20 cellular contexts compared by ENCODE assay signal in the genomic region with DNA sequence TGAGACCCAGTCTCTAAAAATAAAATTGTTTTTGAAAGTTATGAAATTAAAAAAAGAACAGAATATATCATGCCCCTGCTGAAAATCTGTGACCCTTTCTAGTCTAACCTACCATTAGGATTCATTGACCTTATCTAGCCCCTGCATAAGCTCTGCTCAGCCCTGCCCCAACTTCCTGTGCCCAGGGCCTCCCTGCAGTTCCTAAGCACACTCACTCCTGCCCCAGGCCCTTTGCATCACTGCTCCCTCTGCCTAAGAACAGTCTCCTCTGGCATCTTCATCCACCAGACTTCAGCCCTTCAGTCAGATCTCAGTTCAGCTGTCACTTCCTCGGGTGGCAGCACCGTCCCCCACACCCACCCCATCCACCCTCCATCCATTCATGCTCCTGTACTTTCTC.
"Had no signal": no experiment of that assay in that cellular context is flagged by ENCODE, and none has a peak within 500 bp of the region (broad histone marks: within the 10 kb centered on the region; RNA-seq: fewer than 3 reads in every experiment).

No MANE protein-coding gene starts in this region.

- H3K9me3 Mint-ChIP-seq: activated CD4-positive, alpha-beta memory T cell treated with anti-CD3 and anti-CD28 coated beads, Interleukin-2, amount 10 ng/mL, durations not matched to agents 7 days and 5 days; activated CD4-positive, alpha-beta T cell treated with anti-CD3 and anti-CD28 coated beads, Interleukin-2, amount 10 ng/mL, durations not matched to agents 7 days and 5 days; activated naive CD4-positive, alpha-beta T cell treated with anti-CD3 and anti-CD28 coated beads, Interleukin-2, amount 50 U/mL, for 24 hours; activated naive CD8-positive, alpha-beta T cell treated with anti-CD3 and anti-CD28 coated beads, Interleukin-2, amount 50 U/mL, for 24 hours; activated T-helper 2 cell treated with anti-CD3 and anti-CD28 coated beads, Interferon-gamma antibody, Interleukin-2, Interleukin-4, amounts not matched to agents 10 μg/mL and 5 μg/mL and 100 μg/mL, durations not matched to agents 14 hours and 24 hours and 36 hours; natural killer cell treated with Interleukin-12 subunit alpha and Interleukin-12 subunit beta and Interleukin-15 and Interleukin-18, amount 100 ng/mL, for 72 hours had no signal

- DNase-seq: activated CD4-positive, alpha-beta memory T cell treated with anti-CD3 and anti-CD28 coated beads, Interleukin-2, amount 10 ng/mL, durations not matched to agents 7 days and 5 days; activated CD4-positive, alpha-beta T cell treated with anti-CD3 and anti-CD28 coated beads for 1 hour; activated CD4-positive, alpha-beta T cell treated with anti-CD3 and anti-CD28 coated beads, Interleukin-2, amount 10 ng/mL, durations not matched to agents 7 days and 5 days; activated CD8-positive, alpha-beta memory T cell treated with anti-CD3 and anti-CD28 coated beads, Interleukin-2, amount 10 ng/mL, durations not matched to agents 7 days and 5 days; activated naive CD8-positive, alpha-beta T cell treated with anti-CD3 and anti-CD28 coated beads, Interleukin-2, amount 50 U/mL, for 24 hours; activated T-cell treated with anti-CD3 and anti-CD28 coated beads, Interleukin-2, amount 50 U/mL, for 48 hours; anterior cingulate cortex; colonic mucosa; effector CD8-positive, alpha-beta T cell; left cardiac atrium; left ventricle myocardium superior; mucosa of descending colon; ovary; right lobe of liver; stimulated activated CD4-positive, alpha-beta T cell treated with anti-CD3 and anti-CD28 coated beads, Interleukin-2, amount 100 ng/mL, for 48 hours; stimulated activated naive CD4-positive, alpha-beta T cell treated with Interleukin-2 at 50 U/mL for 16 hours; T-helper 17 cell had no signal

- H3K36me3 Mint-ChIP-seq: natural killer cell treated with Interleukin-12 subunit alpha and Interleukin-12 subunit beta and Interleukin-15 and Interleukin-18, amount 100 ng/mL, for 72 hours had no signal

- ATAC-seq: activated CD8-positive, alpha-beta memory T cell treated with anti-CD3 and anti-CD28 coated beads, Interleukin-2, amount 10 ng/mL, durations not matched to agents 7 days and 5 days; activated naive CD8-positive, alpha-beta T cell treated with anti-CD3 and anti-CD28 coated beads, Interleukin-2, amount 50 U/mL, for 24 hours; left ventricle myocardium superior; mucosa of descending colon; natural killer cell treated with Interleukin-12 subunit alpha and Interleukin-12 subunit beta and Interleukin-15 and Interleukin-18, amount 100 ng/mL, for 72 hours; right lobe of liver; T-helper 17 cell had no signal

- H3K27me3 Mint-ChIP-seq: activated CD4-positive, alpha-beta memory T cell treated with anti-CD3 and anti-CD28 coated beads, Interleukin-2, amount 10 ng/mL, durations not matched to agents 7 days and 5 days; activated CD4-positive, alpha-beta T cell treated with anti-CD3 and anti-CD28 coated beads, Interleukin-2, amount 10 ng/mL, durations not matched to agents 7 days and 5 days; activated CD8-positive, alpha-beta memory T cell treated with anti-CD3 and anti-CD28 coated beads, Interleukin-2, amount 10 ng/mL, durations not matched to agents 7 days and 5 days; activated naive CD4-positive, alpha-beta T cell treated with anti-CD3 and anti-CD28 coated beads, Interleukin-2, amount 50 U/mL, for 24 hours; activated naive CD8-positive, alpha-beta T cell treated with anti-CD3 and anti-CD28 coated beads, Interleukin-2, amount 50 U/mL, for 24 hours; natural killer cell treated with Interleukin-12 subunit alpha and Interleukin-12 subunit beta and Interleukin-15 and Interleukin-18, amount 100 ng/mL, for 72 hours; T-helper 17 cell had no signal

- H3K27ac Mint-ChIP-seq: activated CD4-positive, alpha-beta memory T cell treated with anti-CD3 and anti-CD28 coated beads, Interleukin-2, amount 10 ng/mL, durations not matched to agents 7 days and 5 days; activated CD4-positive, alpha-beta T cell treated with anti-CD3 and anti-CD28 coated beads, Interleukin-2, amount 10 ng/mL, durations not matched to agents 7 days and 5 days; activated CD8-positive, alpha-beta memory T cell treated with anti-CD3 and anti-CD28 coated beads, Interleukin-2, amount 10 ng/mL, durations not matched to agents 7 days and 5 days; activated naive CD4-positive, alpha-beta T cell treated with anti-CD3 and anti-CD28 coated beads, Interleukin-2, amount 50 U/mL, for 24 hours; activated naive CD8-positive, alpha-beta T cell treated with anti-CD3 and anti-CD28 coated beads, Interleukin-2, amount 50 U/mL, for 24 hours; activated T-helper 2 cell treated with anti-CD3 and anti-CD28 coated beads, Interferon-gamma antibody, Interleukin-2, Interleukin-4, amounts not matched to agents 10 μg/mL and 5 μg/mL and 100 μg/mL, durations not matched to agents 14 hours and 24 hours and 36 hours; natural killer cell treated with Interleukin-12 subunit alpha and Interleukin-12 subunit beta and Interleukin-15 and Interleukin-18, amount 100 ng/mL, for 72 hours; T-helper 17 cell had no signal

- H3K4me3 Mint-ChIP-seq: activated CD4-positive, alpha-beta memory T cell treated with anti-CD3 and anti-CD28 coated beads, Interleukin-2, amount 10 ng/mL, durations not matched to agents 7 days and 5 days; activated CD4-positive, alpha-beta T cell treated with anti-CD3 and anti-CD28 coated beads, Interleukin-2, amount 10 ng/mL, durations not matched to agents 7 days and 5 days; activated CD8-positive, alpha-beta memory T cell treated with anti-CD3 and anti-CD28 coated beads, Interleukin-2, amount 10 ng/mL, durations not matched to agents 7 days and 5 days; activated naive CD4-positive, alpha-beta T cell treated with anti-CD3 and anti-CD28 coated beads, Interleukin-2, amount 50 U/mL, for 24 hours; activated naive CD8-positive, alpha-beta T cell treated with anti-CD3 and anti-CD28 coated beads, Interleukin-2, amount 50 U/mL, for 24 hours; natural killer cell treated with Interleukin-12 subunit alpha and Interleukin-12 subunit beta and Interleukin-15 and Interleukin-18, amount 100 ng/mL, for 72 hours; T-helper 17 cell had no signal

- H3K4me1 Mint-ChIP-seq: activated CD4-positive, alpha-beta memory T cell treated with anti-CD3 and anti-CD28 coated beads, Interleukin-2, amount 10 ng/mL, durations not matched to agents 7 days and 5 days; activated CD4-positive, alpha-beta T cell treated with anti-CD3 and anti-CD28 coated beads, Interleukin-2, amount 10 ng/mL, durations not matched to agents 7 days and 5 days; activated CD8-positive, alpha-beta memory T cell treated with anti-CD3 and anti-CD28 coated beads, Interleukin-2, amount 10 ng/mL, durations not matched to agents 7 days and 5 days; activated naive CD4-positive, alpha-beta T cell treated with anti-CD3 and anti-CD28 coated beads, Interleukin-2, amount 50 U/mL, for 24 hours; activated naive CD8-positive, alpha-beta T cell treated with anti-CD3 and anti-CD28 coated beads, Interleukin-2, amount 50 U/mL, for 24 hours; T-helper 17 cell had no signal
